Comparison of ENCODE assay signal across 9 cellular contexts in genomic region chr1:45501502-45501859, GRCh38. TPM values are rescaled to one million over a fixed set of nuclear protein-coding genes. Genes with fewer than 3 reads are reported as not detected.
DNase-seq lines count a peak whose midpoint lies in the region; ATAC-seq and TF ChIP-seq lines count a peak whose summit lies in the region.
"Had no signal": no experiment of that assay in that cellular context is flagged by ENCODE, and none has a peak within 500 bp of the region (broad histone marks: within the 10 kb centered on the region; RNA-seq: fewer than 3 reads in every experiment).

No MANE protein-coding gene starts in this region.

- DNase-seq in activated CD4-positive, alpha-beta T cell treated with anti-CD3 and anti-CD28 coated beads, Interleukin-2, amount 10 ng/mL, durations not matched to agents 24 days and 14 days: no peak
- DNase-seq in activated CD4-positive, alpha-beta T cell treated with anti-CD3 and anti-CD28 coated beads, Interleukin-2, amount 50 U/mL, for 48 hours: no peak
- no peak for DNase-seq in activated T-helper 2 cell treated with anti-CD3 and anti-CD28 coated beads, Interferon-gamma antibody, Interleukin-2, Interleukin-4, amounts not matched to agents 10 μg/mL and 5 μg/mL and 100 μg/mL, durations not matched to agents 14 hours and 24 hours and 36 hours (ENCODE audit: low spot score)
- DNase-seq in osteocyte (ENCODE audit: extremely low spot score, unreplicated experiment): no peak
- DNase-seq: foreskin keratinocyte had no signal

- ATAC-seq in GM21390 (IDR thresholded peaks at IDR 0.05; ENCODE audit: unreplicated experiment) (no peak), HG03139 (IDR thresholded peaks at IDR 0.05; ENCODE audit: unreplicated experiment) (no peak)
- ATAC-seq: foreskin keratinocyte, SK-N-SH treated with all-trans-retinoic acid at 6 μM for 48 hours had no signal

- peak overlapping the region; percentile 30 for H3K27ac Mint-ChIP-seq in activated CD4-positive, alpha-beta T cell treated with anti-CD3 and anti-CD28 coated beads, Interleukin-2, amount 10 ng/mL, durations not matched to agents 24 days and 14 days
- no peak overlapping the region for H3K27ac Mint-ChIP-seq in activated T-helper 2 cell treated with anti-CD3 and anti-CD28 coated beads, Interferon-gamma antibody, Interleukin-2, Interleukin-4, amounts not matched to agents 10 μg/mL and 5 μg/mL and 100 μg/mL, durations not matched to agents 14 hours and 24 hours and 36 hours
- no peak overlapping the region for H3K27ac Mint-ChIP-seq in osteocyte (ENCODE audit: unreplicated experiment)

- H3K36me3 Mint-ChIP-seq in activated CD4-positive, alpha-beta T cell treated with anti-CD3 and anti-CD28 coated beads, Interleukin-2, amount 10 ng/mL, durations not matched to agents 24 days and 14 days (ENCODE audit: low read depth): peaks cover 6% of the 10 kb centered on the region
- peaks cover 1% of the 10 kb centered on the region for H3K36me3 Mint-ChIP-seq in activated T-helper 2 cell treated with anti-CD3 and anti-CD28 coated beads, Interferon-gamma antibody, Interleukin-2, Interleukin-4, amounts not matched to agents 10 μg/mL and 5 μg/mL and 100 μg/mL, durations not matched to agents 14 hours and 24 hours and 36 hours (ENCODE audit: low read depth)
- H3K36me3 Mint-ChIP-seq in osteocyte (ENCODE audit: unreplicated experiment): no peaks in the 10 kb centered on the region

- intact Hi-C loops in activated CD4-positive, alpha-beta T cell treated with anti-CD3 and anti-CD28 coated beads, Interleukin-2, amount 10 ng/mL, durations not matched to agents 24 days and 14 days (cut with micrococcal nuclease): loop anchor here (2.0 kb wide), 1 partner anchor 19 kb away; the partner anchor contains the start of gene PRDX1
- intact Hi-C loops in activated T-helper 2 cell treated with anti-CD3 and anti-CD28 coated beads, Interferon-gamma antibody, Interleukin-2, Interleukin-4, amounts not matched to agents 10 μg/mL and 5 μg/mL and 100 μg/mL, durations not matched to agents 14 hours and 24 hours and 36 hours (cut with micrococcal nuclease): no loop called here

- peaks cover 30% of the 10 kb centered on the region for H3K4me1 Mint-ChIP-seq in activated CD4-positive, alpha-beta T cell treated with anti-CD3 and anti-CD28 coated beads, Interleukin-2, amount 10 ng/mL, durations not matched to agents 24 days and 14 days
- peaks cover 33% of the 10 kb centered on the region for H3K4me1 Mint-ChIP-seq in activated T-helper 2 cell treated with anti-CD3 and anti-CD28 coated beads, Interferon-gamma antibody, Interleukin-2, Interleukin-4, amounts not matched to agents 10 μg/mL and 5 μg/mL and 100 μg/mL, durations not matched to agents 14 hours and 24 hours and 36 hours (ENCODE audit: low read depth)
- H3K4me1 Mint-ChIP-seq in osteocyte (ENCODE audit: unreplicated experiment): peaks cover 23% of the 10 kb centered on the region

- H3K9me3 Mint-ChIP-seq in activated CD4-positive, alpha-beta T cell treated with anti-CD3 and anti-CD28 coated beads, Interleukin-2, amount 10 ng/mL, durations not matched to agents 24 days and 14 days: no peaks in the 10 kb centered on the region
- no peaks in the 10 kb centered on the region for H3K9me3 Mint-ChIP-seq in activated T-helper 2 cell treated with anti-CD3 and anti-CD28 coated beads, Interferon-gamma antibody, Interleukin-2, Interleukin-4, amounts not matched to agents 10 μg/mL and 5 μg/mL and 100 μg/mL, durations not matched to agents 14 hours and 24 hours and 36 hours
- H3K9me3 Mint-ChIP-seq in osteocyte (ENCODE audit: unreplicated experiment): no peaks in the 10 kb centered on the region

- no peaks in the 10 kb centered on the region for H3K27me3 Mint-ChIP-seq in activated CD4-positive, alpha-beta T cell treated with anti-CD3 and anti-CD28 coated beads, Interleukin-2, amount 10 ng/mL, durations not matched to agents 24 days and 14 days
- no peaks in the 10 kb centered on the region for H3K27me3 Mint-ChIP-seq in activated T-helper 2 cell treated with anti-CD3 and anti-CD28 coated beads, Interferon-gamma antibody, Interleukin-2, Interleukin-4, amounts not matched to agents 10 μg/mL and 5 μg/mL and 100 μg/mL, durations not matched to agents 14 hours and 24 hours and 36 hours (ENCODE audit: low read depth)
- H3K27me3 Mint-ChIP-seq in osteocyte (ENCODE audit: unreplicated experiment): no peaks in the 10 kb centered on the region

- H3K4me3 Mint-ChIP-seq in activated CD4-positive, alpha-beta T cell treated with anti-CD3 and anti-CD28 coated beads, Interleukin-2, amount 10 ng/mL, durations not matched to agents 24 days and 14 days: peak overlapping the region; percentile 95
- H3K4me3 Mint-ChIP-seq in activated T-helper 2 cell treated with anti-CD3 and anti-CD28 coated beads, Interferon-gamma antibody, Interleukin-2, Interleukin-4, amounts not matched to agents 10 μg/mL and 5 μg/mL and 100 μg/mL, durations not matched to agents 14 hours and 24 hours and 36 hours (ENCODE audit: low read depth): peak overlapping the region; percentile 87
- peak overlapping the region; percentile 14 for H3K4me3 Mint-ChIP-seq in osteocyte (ENCODE audit: unreplicated experiment)

- TF ChIP-seq CTCF in osteocyte (IDR thresholded peaks at IDR 0.05): no peak

RNA-seq across cellular contexts. Expression of gene MMACHC, which starts 1.4 kb away (rescaled TPM):
- total RNA-seq in activated CD4-positive, alpha-beta T cell treated with anti-CD3 and anti-CD28 coated beads, Interleukin-2, amount 10 ng/mL, durations not matched to agents 24 days and 14 days: 9.2 and 9.9 TPM in 2 replicates
- total RNA-seq in activated T-helper 2 cell treated with anti-CD3 and anti-CD28 coated beads, Interferon-gamma antibody, Interleukin-2, Interleukin-4, amounts not matched to agents 10 μg/mL and 5 μg/mL and 100 μg/mL, durations not matched to agents 14 hours and 24 hours and 36 hours: 8.0 and 9.4 TPM in 2 replicates
- total RNA-seq in osteocyte: 6.7 and 6.9 TPM in 2 replicates

RNA-seq across cellular contexts. Expression of gene CCDC163, which starts 1.6 kb away (rescaled TPM):
- 2.5 TPM in 2 replicates for total RNA-seq in activated CD4-positive, alpha-beta T cell treated with anti-CD3 and anti-CD28 coated beads, Interleukin-2, amount 10 ng/mL, durations not matched to agents 24 days and 14 days
- 3.5 and 4.0 TPM in 2 replicates for total RNA-seq in activated T-helper 2 cell treated with anti-CD3 and anti-CD28 coated beads, Interferon-gamma antibody, Interleukin-2, Interleukin-4, amounts not matched to agents 10 μg/mL and 5 μg/mL and 100 μg/mL, durations not matched to agents 14 hours and 24 hours and 36 hours
- 1.6 and 1.8 TPM in 2 replicates for total RNA-seq in osteocyte
- total RNA-seq: skeletal muscle tissue had no signal

RNA-seq across cellular contexts. Expression of gene TESK2, which starts 10.5 kb away (rescaled TPM):
- total RNA-seq in activated CD4-positive, alpha-beta T cell treated with anti-CD3 and anti-CD28 coated beads, Interleukin-2, amount 10 ng/mL, durations not matched to agents 24 days and 14 days: 1.7 and 2.6 TPM in 2 replicates
- total RNA-seq in activated T-helper 2 cell treated with anti-CD3 and anti-CD28 coated beads, Interferon-gamma antibody, Interleukin-2, Interleukin-4, amounts not matched to agents 10 μg/mL and 5 μg/mL and 100 μg/mL, durations not matched to agents 14 hours and 24 hours and 36 hours: 2.3 and 2.9 TPM in 2 replicates
- 2.7 and 4.1 TPM in 2 replicates for total RNA-seq in osteocyte

RNA-seq across cellular contexts. Expression of gene PRDX1, which starts 20.2 kb away (rescaled TPM):
- 682 and 710 TPM in 2 replicates for total RNA-seq in activated CD4-positive, alpha-beta T cell treated with anti-CD3 and anti-CD28 coated beads, Interleukin-2, amount 10 ng/mL, durations not matched to agents 24 days and 14 days
- 703 and 712 TPM in 2 replicates for total RNA-seq in activated T-helper 2 cell treated with anti-CD3 and anti-CD28 coated beads, Interferon-gamma antibody, Interleukin-2, Interleukin-4, amounts not matched to agents 10 μg/mL and 5 μg/mL and 100 μg/mL, durations not matched to agents 14 hours and 24 hours and 36 hours
- 291 and 292 TPM in 2 replicates for total RNA-seq in osteocyte

RNA-seq across cellular contexts. Expression of gene AKR1A1, which starts 49.1 kb away (rescaled TPM):
- 193 and 199 TPM in 2 replicates for total RNA-seq in activated CD4-positive, alpha-beta T cell treated with anti-CD3 and anti-CD28 coated beads, Interleukin-2, amount 10 ng/mL, durations not matched to agents 24 days and 14 days
- 191 and 210 TPM in 2 replicates for total RNA-seq in activated T-helper 2 cell treated with anti-CD3 and anti-CD28 coated beads, Interferon-gamma antibody, Interleukin-2, Interleukin-4, amounts not matched to agents 10 μg/mL and 5 μg/mL and 100 μg/mL, durations not matched to agents 14 hours and 24 hours and 36 hours
- 175 TPM in 2 replicates for total RNA-seq in osteocyte

Comparison
In these comparisons a context has a peak if more than half of its experiments do, and no peak if none do; other contexts are left out.
1. H3K4me3 Mint-ChIP-seq: peak in every context shown above with its lines; median percentile 95 in activated CD4-positive, alpha-beta T cell treated with anti-CD3 and anti-CD28 coated beads, Interleukin-2, amount 10 ng/mL, durations not matched to agents 24 days and 14 days; 87 in activated T-helper 2 cell treated with anti-CD3 and anti-CD28 coated beads, Interferon-gamma antibody, Interleukin-2, Interleukin-4, amounts not matched to agents 10 μg/mL and 5 μg/mL and 100 μg/mL, durations not matched to agents 14 hours and 24 hours and 36 hours; 14 in osteocyte.